ENCODE assay signal across 9 cellular contexts in genomic region chr2:179898873-179899272, GRCh38. TPM values are rescaled to one million over a fixed set of nuclear protein-coding genes. Genes with fewer than 3 reads are reported as not detected.
DNase-seq lines count a peak whose midpoint lies in the region; ATAC-seq and TF ChIP-seq lines count a peak whose summit lies in the region.
"Had no signal": no experiment of that assay in that cellular context is flagged by ENCODE, and none has a peak within 500 bp of the region (broad histone marks: within the 10 kb centered on the region; RNA-seq: fewer than 3 reads in every experiment).

No MANE protein-coding gene starts in this region.

- ATAC-seq in GM21360 (IDR thresholded peaks at IDR 0.05; ENCODE audit: unreplicated experiment) (peak; percentile 91), SK-N-SH treated with all-trans-retinoic acid at 6 μM for 48 hours (peak; percentile 76; the same call in 2 of the 3 replicates), HG02970 (IDR thresholded peaks at IDR 0.05; ENCODE audit: low FRiP score, unreplicated experiment) (no peak)
- no peak for ATAC-seq in natural killer cell treated with Interleukin-12 subunit alpha and Interleukin-12 subunit beta and Interleukin-15 and Interleukin-18, amount 100 ng/mL, for 72 hours

- H3K4me1 Mint-ChIP-seq in natural killer cell treated with Interleukin-12 subunit alpha and Interleukin-12 subunit beta and Interleukin-15 and Interleukin-18, amount 100 ng/mL, for 72 hours (ENCODE audit: low read depth in 2 of 2) = no peaks in the 10 kb centered on the region

- H3K9me3 Mint-ChIP-seq in natural killer cell treated with Interleukin-12 subunit alpha and Interleukin-12 subunit beta and Interleukin-15 and Interleukin-18, amount 100 ng/mL, for 72 hours = peaks cover 8% of the 10 kb centered on the region

- no peaks in the 10 kb centered on the region for H3K4me1 ChIP-seq in spleen

- H3K4me3 ChIP-seq in GM06990 (replicated peaks; ENCODE audit: low read depth, low read length) = no peak overlapping the region
- H3K4me3 ChIP-seq in kidney epithelial cell (ENCODE audit: low read depth, low read length) = no peak overlapping the region
- H3K4me3 ChIP-seq in spleen = no peak overlapping the region

- no peak for TF ChIP-seq POLR2A in spleen (IDR thresholded peaks at IDR 0.05)

- TF ChIP-seq CTCF in GM06990 (IDR thresholded peaks at IDR 0.05; ENCODE audit: insufficient read depth, low read length, poor library complexity, severe bottlenecking) (peak; percentile 51), kidney epithelial cell (IDR thresholded peaks at IDR 0.05; ENCODE audit: insufficient read depth, low read length, poor library complexity, severe bottlenecking) (peak; percentile 22), spleen (IDR thresholded peaks at IDR 0.05 in 8 of 11, conservative IDR thresholded peaks at IDR 0.05 in 3 of 11) (peak in 2 of 11 experiments; percentile 7 to 16)

- H3K9me3 ChIP-seq in spleen = peaks cover 0 to 11% (median 6%) of the 10 kb centered on the region in 8 donors

- H3K27ac Mint-ChIP-seq in natural killer cell treated with Interleukin-12 subunit alpha and Interleukin-12 subunit beta and Interleukin-15 and Interleukin-18, amount 100 ng/mL, for 72 hours = no peak overlapping the region
- H3K27ac Mint-ChIP-seq: activated T-cell treated with anti-CD3 and anti-CD28 coated beads, Interleukin-2, amount 50 U/mL, for 72 hours had no signal

- no peaks in the 10 kb centered on the region for H3K36me3 ChIP-seq in GM06990 (ENCODE audit: control insufficient read depth, insufficient read depth, low read length)
- H3K36me3 ChIP-seq in kidney epithelial cell (ENCODE audit: control insufficient read depth, insufficient read depth, low read length) = no peaks in the 10 kb centered on the region
- no peaks in the 10 kb centered on the region for H3K36me3 ChIP-seq in spleen

- H3K27me3 ChIP-seq in GM06990 (replicated peaks; ENCODE audit: control insufficient read depth, insufficient read depth, low read length) (no peaks in the 10 kb centered on the region), kidney epithelial cell (ENCODE audit: control insufficient read depth, insufficient read depth, low read length) (no peaks in the 10 kb centered on the region), spleen (replicated peaks in 1 of 7) (no peaks in the 10 kb centered on the region)

- H3K4me3 Mint-ChIP-seq in natural killer cell treated with Interleukin-12 subunit alpha and Interleukin-12 subunit beta and Interleukin-15 and Interleukin-18, amount 100 ng/mL, for 72 hours = no peak overlapping the region
- H3K4me3 Mint-ChIP-seq: activated T-cell treated with anti-CD3 and anti-CD28 coated beads, Interleukin-2, amount 50 U/mL, for 72 hours had no signal

- WGBS in spleen, 5 donors = 79 to 87% (median 84%) methylated on average over 4 of the region's 4 CpGs

- peaks cover 2 to 4% of the 10 kb centered on the region in 2 donors for H3K27me3 Mint-ChIP-seq in natural killer cell treated with Interleukin-12 subunit alpha and Interleukin-12 subunit beta and Interleukin-15 and Interleukin-18, amount 100 ng/mL, for 72 hours

- DNase-seq in GM06990 (ENCODE audit: extremely low read depth, insufficient read length) (no peak), HT1080 (ENCODE audit: low read depth) (peak; percentile 71), kidney epithelial cell (ENCODE audit: low read depth) (no peak), spleen (no peak)
- no peak for DNase-seq in natural killer cell treated with Interleukin-12 subunit alpha and Interleukin-12 subunit beta and Interleukin-15 and Interleukin-18, amount 100 ng/mL, for 72 hours (ENCODE audit: low spot score)

- H3K27ac ChIP-seq in spleen = no peak overlapping the region

- intact Hi-C loops in spleen (cut with DNase I; ENCODE audit: low total_unique reads) = no loop called here

- H3K36me3 Mint-ChIP-seq in natural killer cell treated with Interleukin-12 subunit alpha and Interleukin-12 subunit beta and Interleukin-15 and Interleukin-18, amount 100 ng/mL, for 72 hours = no peaks in the 10 kb centered on the region

TF ChIP-seq in SK-N-SH treated with all-trans-retinoic acid at 6 μM for 48 hours, 23 proteins besides CTCF, POLR2A, EP300 and RAD21:
- TF ChIP-seq, protein P1, sequence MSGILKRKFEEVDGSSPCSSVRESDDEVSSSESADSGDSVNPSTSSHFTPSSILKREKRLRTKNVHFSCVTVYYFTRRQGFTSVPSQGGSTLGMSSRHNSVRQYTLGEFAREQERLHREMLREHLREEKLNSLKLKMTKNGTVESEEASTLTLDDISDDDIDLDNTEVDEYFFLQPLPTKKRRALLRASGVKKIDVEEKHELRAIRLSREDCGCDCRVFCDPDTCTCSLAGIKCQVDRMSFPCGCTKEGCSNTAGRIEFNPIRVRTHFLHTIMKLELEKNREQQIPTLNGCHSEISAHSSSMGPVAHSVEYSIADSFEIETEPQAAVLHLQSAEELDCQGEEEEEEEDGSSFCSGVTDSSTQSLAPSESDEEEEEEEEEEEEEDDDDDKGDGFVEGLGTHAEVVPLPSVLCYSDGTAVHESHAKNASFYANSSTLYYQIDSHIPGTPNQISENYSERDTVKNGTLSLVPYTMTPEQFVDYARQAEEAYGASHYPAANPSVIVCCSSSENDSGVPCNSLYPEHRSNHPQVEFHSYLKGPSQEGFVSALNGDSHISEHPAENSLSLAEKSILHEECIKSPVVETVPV (CRISPR knock-in tag; IDR thresholded peaks at IDR 0.05) = no peak
- TF ChIP-seq ZFP3 (CRISPR knock-in tag; IDR thresholded peaks at IDR 0.05) (no peak), ARNTL (CRISPR knock-in tag; IDR thresholded peaks at IDR 0.05; ENCODE audit: borderline replicate concordance, low read depth) (no peak), ESRRG (CRISPR knock-in tag; IDR thresholded peaks at IDR 0.05) (no peak), ZC3H10 (CRISPR knock-in tag; IDR thresholded peaks at IDR 0.05) (no peak), ZNF8 (CRISPR knock-in tag; IDR thresholded peaks at IDR 0.05) (no peak), ZNF565 (CRISPR knock-in tag; conservative IDR thresholded peaks at IDR 0.05; ENCODE audit: low read depth) (no peak), CSDC2 (CRISPR knock-in tag; IDR thresholded peaks at IDR 0.05) (no peak)

RNA-seq across cellular contexts. Expression of gene ZNF385B, which starts 37.5 kb away (rescaled TPM):
- 1.4 and 3.2 TPM in 2 replicates for total RNA-seq in HT1080 (2014; rRNA removed; shearing (Covaris generic))
- 1.5 and 2.2 TPM in 2 replicates for polyA plus RNA-seq in HT1080 (2015; cell fraction: cytosol; rRNA removed)
- polyA plus RNA-seq in HT1080 (2015; cell fraction: nucleus; rRNA removed) = 3.0 and 3.7 TPM in 2 replicates
- total RNA-seq in kidney epithelial cell (0.25 TPM in 1 of 2 replicates, not detected in the other), spleen (1 to 10 TPM in 2 of 7 donors, under 1 TPM in 2, not detected in 3; 0.37 to 4.3 (median 0.89) TPM)
- not detected for total RNA-seq in natural killer cell treated with Interleukin-12 subunit alpha and Interleukin-12 subunit beta and Interleukin-15 and Interleukin-18, amount 100 ng/mL, for 72 hours
- polyA plus RNA-seq in spleen = under 1 TPM; 0.03 to 0.17 (median 0.07) TPM
- total RNA-seq: activated T-cell treated with anti-CD3 and anti-CD28 coated beads, Interleukin-2, amount 50 U/mL, for 72 hours had no signal

Comparison
In these comparisons a context has a peak if more than half of its experiments do, and no peak if none do; other contexts are left out.
1. ATAC-seq: peak in GM21360 (single experiment) and SK-N-SH treated with all-trans-retinoic acid at 6 μM for 48 hours (single experiment); none in natural killer cell treated with Interleukin-12 subunit alpha and Interleukin-12 subunit beta and Interleukin-15 and Interleukin-18, amount 100 ng/mL, for 72 hours (0 of 2) and HG02970 (single experiment).